1 cellular context compared by ENCODE assay signal in the genomic region with DNA sequence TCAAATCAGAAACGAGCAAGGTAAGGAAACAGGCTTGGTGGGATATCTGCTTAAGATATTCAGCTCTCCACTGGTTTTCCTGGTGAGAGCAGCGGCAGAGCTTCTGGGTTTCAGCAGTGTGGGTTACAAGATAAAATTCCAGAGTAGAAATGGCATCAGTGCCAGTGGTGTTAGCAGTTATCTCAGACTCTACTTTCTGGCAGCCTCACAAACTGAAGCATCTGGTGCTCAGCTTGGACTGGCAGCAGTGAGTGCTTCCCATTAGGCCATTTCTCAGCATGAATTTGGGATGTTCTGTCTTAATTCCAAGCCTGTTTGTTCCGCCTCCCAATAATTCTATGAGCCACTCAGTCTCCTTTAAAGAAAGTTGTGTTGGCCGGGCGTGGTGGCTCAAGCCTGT.
TF ChIP-seq lines count a peak whose summit lies in the region.

No MANE protein-coding gene starts in this region.

TF ChIP-seq in IMR-90, 13 proteins besides CTCF, POLR2A, EP300 and RAD21:
- no peak for TF ChIP-seq NFE2L2 (IDR thresholded peaks at IDR 0.05; ENCODE audit: low read depth, low read length)
- no peak for TF ChIP-seq CHD1 (IDR thresholded peaks at IDR 0.05; ENCODE audit: low read depth, low read length)
- TF ChIP-seq FOS (IDR thresholded peaks at IDR 0.05; ENCODE audit: low read depth, low read length), result no peak
- TF ChIP-seq, protein P1, sequence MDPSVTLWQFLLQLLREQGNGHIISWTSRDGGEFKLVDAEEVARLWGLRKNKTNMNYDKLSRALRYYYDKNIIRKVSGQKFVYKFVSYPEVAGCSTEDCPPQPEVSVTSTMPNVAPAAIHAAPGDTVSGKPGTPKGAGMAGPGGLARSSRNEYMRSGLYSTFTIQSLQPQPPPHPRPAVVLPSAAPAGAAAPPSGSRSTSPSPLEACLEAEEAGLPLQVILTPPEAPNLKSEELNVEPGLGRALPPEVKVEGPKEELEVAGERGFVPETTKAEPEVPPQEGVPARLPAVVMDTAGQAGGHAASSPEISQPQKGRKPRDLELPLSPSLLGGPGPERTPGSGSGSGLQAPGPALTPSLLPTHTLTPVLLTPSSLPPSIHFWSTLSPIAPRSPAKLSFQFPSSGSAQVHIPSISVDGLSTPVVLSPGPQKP (IDR thresholded peaks at IDR 0.05; ENCODE audit: borderline replicate concordance, low read depth, low read length), result no peak
